27 cellular contexts compared by ENCODE assay signal in genomic region chr18:78586596-78586995, GRCh38.
"Had no signal": no experiment of that assay in that cellular context is flagged by ENCODE, and none has a peak within 500 bp of the region (broad histone marks: within the 10 kb centered on the region; RNA-seq: fewer than 3 reads in every experiment).

No MANE protein-coding gene starts in this region.

- H3K9me3 Mint-ChIP-seq: effector memory CD8-positive, alpha-beta T cell; mesothelial cell of epicardium; natural killer cell treated with Interleukin-12 subunit alpha and Interleukin-12 subunit beta and Interleukin-15 and Interleukin-18, amount 100 ng/mL, for 72 hours; neural crest cell; stimulated activated naive B cell treated with anti-CD40 and anti-IgM and Interleukin-4, amounts not matched to agents 10 μg/mL and 1 μg/mL and 100 μg/mL, for 72 hours had no signal

- H2AFZ ChIP-seq: parathyroid adenoma had no signal

- DNase-seq: cortex of kidney; erythroblast; esophagus squamous epithelium; foreskin melanocyte; immature natural killer cell; mesenchymal stem cell; mucosa of descending colon; naive B cell; right lobe of liver; small intestine; stimulated activated CD4-positive, alpha-beta T cell treated with anti-CD3 and anti-CD28 coated beads, Interleukin-15, amount 100 ng/mL, for 24 hours; stimulated activated CD4-positive, alpha-beta T cell treated with anti-CD3 and anti-CD28 coated beads, Interleukin-2, amount 100 ng/mL, for 48 hours; stimulated activated naive B cell treated with anti-CD40 and anti-IgM and Interleukin-4, amounts not matched to agents 10 μg/mL and 1 μg/mL and 100 μg/mL, for 72 hours; uterus had no signal

- H3K79me2 ChIP-seq: parathyroid adenoma had no signal

- H3K4me1 ChIP-seq: parathyroid adenoma, right lobe of liver, tibial nerve, upper lobe of left lung, uterus had no signal

- H3K27ac Mint-ChIP-seq: effector memory CD8-positive, alpha-beta T cell; immature natural killer cell; mesothelial cell of epicardium; naive B cell; natural killer cell treated with Interleukin-12 subunit alpha and Interleukin-12 subunit beta and Interleukin-15 and Interleukin-18, amount 100 ng/mL, for 72 hours; progenitor cell of endocrine pancreas; stimulated activated naive B cell treated with anti-CD40 and anti-IgM and Interleukin-4, amounts not matched to agents 10 μg/mL and 1 μg/mL and 100 μg/mL, for 72 hours; stimulated activated naive CD8-positive, alpha-beta T cell treated with anti-CD3 and anti-CD28 coated beads, Interleukin-15, Interleukin-2, amounts not matched to agents 100 ng/mL and 50 ng/mL, for 24 hours had no signal

- H3K36me3 ChIP-seq: esophagus squamous epithelium, right lobe of liver, thoracic aorta, tibial nerve, upper lobe of left lung, uterus had no signal

- ATAC-seq: left lobe of liver; mucosa of descending colon; natural killer cell treated with Interleukin-12 subunit alpha and Interleukin-12 subunit beta and Interleukin-15 and Interleukin-18, amount 100 ng/mL, for 72 hours; right lobe of liver; stimulated activated naive B cell treated with anti-CD40 and anti-IgM and Interleukin-4, amounts not matched to agents 10 μg/mL and 1 μg/mL and 100 μg/mL, for 72 hours had no signal

- H3K9me3 ChIP-seq: esophagus squamous epithelium, right lobe of liver, thoracic aorta, upper lobe of left lung, uterus had no signal

- H3K4me3 ChIP-seq: esophagus squamous epithelium, mucosa of descending colon, right lobe of liver, thoracic aorta, tibial nerve, upper lobe of left lung, uterus had no signal

- H3K36me3 Mint-ChIP-seq: immature natural killer cell; mesothelial cell of epicardium; naive B cell; natural killer cell treated with Interleukin-12 subunit alpha and Interleukin-12 subunit beta and Interleukin-15 and Interleukin-18, amount 100 ng/mL, for 72 hours; stimulated activated naive B cell treated with anti-CD40 and anti-IgM and Interleukin-4, amounts not matched to agents 10 μg/mL and 1 μg/mL and 100 μg/mL, for 72 hours had no signal

- FAIRE-seq: endometrium, keratinocyte, small intestine had no signal

- H3K27me3 ChIP-seq: esophagus squamous epithelium, right lobe of liver, tibial nerve, upper lobe of left lung, uterus had no signal

- H3K4me3 Mint-ChIP-seq: effector memory CD8-positive, alpha-beta T cell; immature natural killer cell; mesothelial cell of epicardium; naive B cell; natural killer cell treated with Interleukin-12 subunit alpha and Interleukin-12 subunit beta and Interleukin-15 and Interleukin-18, amount 100 ng/mL, for 72 hours; neural crest cell; stimulated activated naive B cell treated with anti-CD40 and anti-IgM and Interleukin-4, amounts not matched to agents 10 μg/mL and 1 μg/mL and 100 μg/mL, for 72 hours; stimulated activated naive CD8-positive, alpha-beta T cell treated with anti-CD3 and anti-CD28 coated beads, Interleukin-15, Interleukin-2, amounts not matched to agents 100 ng/mL and 50 ng/mL, for 24 hours had no signal

- H3K27ac ChIP-seq: esophagus squamous epithelium, parathyroid adenoma, right lobe of liver, thoracic aorta, tibial nerve, upper lobe of left lung, uterus had no signal

- H3K9ac ChIP-seq: parathyroid adenoma had no signal

- H3K27me3 Mint-ChIP-seq: effector memory CD8-positive, alpha-beta T cell; naive B cell; natural killer cell treated with Interleukin-12 subunit alpha and Interleukin-12 subunit beta and Interleukin-15 and Interleukin-18, amount 100 ng/mL, for 72 hours; stimulated activated naive CD8-positive, alpha-beta T cell treated with anti-CD3 and anti-CD28 coated beads, Interleukin-15, Interleukin-2, amounts not matched to agents 100 ng/mL and 50 ng/mL, for 24 hours had no signal

- H3K4me1 Mint-ChIP-seq: immature natural killer cell; mesothelial cell of epicardium; naive B cell; stimulated activated naive B cell treated with anti-CD40 and anti-IgM and Interleukin-4, amounts not matched to agents 10 μg/mL and 1 μg/mL and 100 μg/mL, for 72 hours had no signal
